Comparison of ENCODE assay signal across 9 cellular contexts in genomic region chr11:56748597-56748996, GRCh38. TPM values are rescaled to one million over a fixed set of nuclear protein-coding genes. Genes with fewer than 3 reads are reported as not detected.
"Had no signal": no experiment of that assay in that cellular context is flagged by ENCODE, and none has a peak within 500 bp of the region (broad histone marks: within the 10 kb centered on the region; RNA-seq: fewer than 3 reads in every experiment).

Gene OR9G4 (minus strand): TSS chr11:56748697. CDS start chr11:56743766, 4,931 bp downstream.

- FAIRE-seq: G401.6, GM12878, GM12891, GM12892, GM18507, GM19239 had no signal

- ATAC-seq: GM12878 had no signal

- H3K4me3 ChIP-seq: GM12878 had no signal

- DNase-seq: GDM1, GF-D8 had no signal

RNA-seq across cellular contexts. Expression of gene OR9G4, which starts in this region (rescaled TPM):
- total RNA-seq: G401, GM12878 had no signal
- polyA plus RNA-seq: GM12878 had no signal
